In genomic region chr11:2510626-2511402, GRCh38 we compare ENCODE assay signal across 11 cellular contexts.
DNase-seq lines count a peak whose midpoint lies in the region; ATAC-seq, FAIRE-seq and TF ChIP-seq lines count a peak whose summit lies in the region.
"Had no signal": no experiment of that assay in that cellular context is flagged by ENCODE, and none has a peak within 500 bp of the region (broad histone marks: within the 10 kb centered on the region; RNA-seq: fewer than 3 reads in every experiment).

No MANE protein-coding gene starts in this region.

- peak; percentile 44 for DNase-seq in activated CD8-positive, alpha-beta memory T cell treated with anti-CD3 and anti-CD28 coated beads for 24 hours
- DNase-seq in activated CD8-positive, alpha-beta memory T cell treated with anti-CD3 and anti-CD28 coated beads, Interleukin-2, amount 50 U/mL, for 4 hours = no peak
- peak in 3 of 4 experiments; percentile 1 to 6 (median 4) for DNase-seq in K562 (ENCODE audit: extremely low read depth in 1 of 4, low spot score in 3 of 4)
- peak; percentile 65 for DNase-seq in kidney
- peak in 1 of 2 donors; percentile 50 for DNase-seq in suprapubic skin (ENCODE audit: low spot score in 2 of 2)
- DNase-seq in stimulated activated naive CD4-positive, alpha-beta T cell (lab: John Stamatoyannopoulos, UW) = no peak
- no peak for DNase-seq in ACHN
- DNase-seq: hypothalamus, NCI-H345 had no signal

- no peaks in the 10 kb centered on the region for H3K9me1 ChIP-seq in K562 (ENCODE audit: control insufficient read depth, insufficient read depth, low read length)

- FAIRE-seq in K562 (lab: Jason Lieb, UNC) = no peak
- FAIRE-seq in kidney (lab: Jason Lieb, UNC) = no peak
- FAIRE-seq: endometrium had no signal

- TF ChIP-seq RAD21 in K562 (CRISPR knock-in tag; conservative IDR thresholded peaks at IDR 0.05 in 1 of 2, IDR thresholded peaks at IDR 0.05 in 1 of 2) = no peak

- no peak overlapping the region for H2AFZ ChIP-seq in K562 (ENCODE audit: low read depth, low read length)

- H4K20me1 ChIP-seq in K562 (replicated peaks; ENCODE audit: control insufficient read depth, insufficient read depth, low read length) = peaks cover 9% of the 10 kb centered on the region; the same call in 1 of the 2 replicates

- H3K9ac ChIP-seq in K562 (ENCODE audit: insufficient read depth in 1 of 2, low read depth in 2 of 2, low read length in 2 of 2) (no peak overlapping the region; a peak in 1 of 4 replicates), kidney (ENCODE audit: low read length in 2 of 2) (no peak overlapping the region)

- no peaks in the 10 kb centered on the region for H3K9me3 ChIP-seq in K562 (replicated peaks; ENCODE audit: control insufficient read depth, insufficient read depth, low read depth, low read length)
- H3K9me3 ChIP-seq in kidney (ENCODE audit: control insufficient read depth in 1 of 2, low read length in 2 of 2) = no peaks in the 10 kb centered on the region
- no peaks in the 10 kb centered on the region for H3K9me3 ChIP-seq in suprapubic skin

- H3K4me1 ChIP-seq in K562 (replicated peaks in 1 of 2; ENCODE audit: control insufficient read depth in 2 of 2, insufficient read depth in 2 of 2, low read length in 2 of 2) (peaks cover 0 to 15% of the 10 kb centered on the region in 2 experiments; a peak in 2 of 5 replicates), kidney (ENCODE audit: control insufficient read depth in 1 of 2, insufficient read depth in 1 of 2, low read depth in 1 of 2, low read length in 2 of 2) (peaks cover 0 to 17% of the 10 kb centered on the region in 2 donors), suprapubic skin (peaks cover 9% of the 10 kb centered on the region)

- CTCF ChIA-PET in K562 (lab: Yijun Ruan, JAX; ENCODE audit: low intra/inter-chr PET ratio) = no interaction called here

- H3K79me2 ChIP-seq in K562 (ENCODE audit: control insufficient read depth, insufficient read depth, low read length) = no peaks in the 10 kb centered on the region

- no TSS peak for BruUV-seq in K562 (replicated peaks; lab: Mats Ljungman, UMichigan)

- intact Hi-C loops in K562 (cut with micrococcal nuclease) = no loop called here
- intact Hi-C loops in kidney (cut with DNase I) = no loop called here

- TF ChIP-seq POLR2A in K562 (conservative IDR thresholded peaks at IDR 0.05) (no peak), suprapubic skin (IDR thresholded peaks at IDR 0.05) (no peak)

- TF ChIP-seq EP300 in K562 (IDR thresholded peaks at IDR 0.05; ENCODE audit: low read length) (no peak), suprapubic skin (IDR thresholded peaks at IDR 0.05) (no peak)

- H3K4me3 ChIP-seq in K562 (no peak overlapping the region), kidney (ENCODE audit: low read length in 2 of 2) (no peak overlapping the region), suprapubic skin (no peak overlapping the region)

- ATAC-seq in K562 (no peak), GM21381 (IDR thresholded peaks at IDR 0.05; ENCODE audit: unreplicated experiment) (no peak)

- POLR2A ChIA-PET in K562 (lab: Yijun Ruan, JAX) = interaction anchor here (0.6 kb wide), 1 partner anchor 379 kb away, joined by 4 read pairs; no protein-coding TSS in a partner anchor

- WGBS in K562 (ENCODE audit: insufficient coverage, low coverage, missing lambda C conversion rate) = 6% methylated on average over 13 of the region's 16 CpGs
- WGBS in suprapubic skin = 53% methylated on average over 16 of the region's 16 CpGs

- TF ChIP-seq CTCF in K562 (IDR thresholded peaks at IDR 0.05 in 2 of 3, conservative IDR thresholded peaks at IDR 0.05 in 1 of 3; ENCODE audit: insufficient read depth in 2 of 3, low read depth in 1 of 3, low read length in 3 of 3) = no peak
- no peak for TF ChIP-seq CTCF in kidney (IDR thresholded peaks at IDR 0.05; ENCODE audit: borderline replicate concordance, extremely low read depth, insufficient read depth)
- no peak for TF ChIP-seq CTCF in suprapubic skin (IDR thresholded peaks at IDR 0.05)

- in situ Hi-C loops in K562 (cut with MboI) = loop anchor here (10.0 kb wide), 1 partner anchor 306 kb away; no protein-coding TSS in a partner anchor
- in situ Hi-C loops in ACHN (cut with HindIII; ENCODE audit: low pct_ligation_motif_present, low pct_unique_long_range_greater_than_20kb, low sequenced_read_pairs) = no loop called here

- no peak overlapping the region for H3K27ac ChIP-seq in K562 (ENCODE audit: extremely low read depth, low read depth, low read length)
- H3K27ac ChIP-seq in kidney (ENCODE audit: low read depth in 2 of 2, low read length in 2 of 2) = peak overlapping the region; percentile 26 to 63
- peak overlapping the region; percentile 14 for H3K27ac ChIP-seq in suprapubic skin

- no peaks in the 10 kb centered on the region for H3K36me3 ChIP-seq in K562 (ENCODE audit: control insufficient read depth, insufficient read depth, low read length)
- H3K36me3 ChIP-seq in kidney (ENCODE audit: control insufficient read depth in 1 of 2, insufficient read depth in 2 of 2, low read length in 2 of 2) = no peaks in the 10 kb centered on the region
- no peaks in the 10 kb centered on the region for H3K36me3 ChIP-seq in suprapubic skin

- peaks cover 8 to 86% of the 10 kb centered on the region in 2 experiments for H3K27me3 ChIP-seq in K562 (ENCODE audit: control insufficient read depth in 2 of 2, insufficient read depth in 2 of 2, low read length in 2 of 2)
- no peaks in the 10 kb centered on the region for H3K27me3 ChIP-seq in suprapubic skin

- no peak overlapping the region for H3K4me2 ChIP-seq in K562 (ENCODE audit: insufficient read depth, low read length)

TF ChIP-seq in K562, 482 proteins besides CTCF, POLR2A, EP300 and RAD21 (continues in another document):
- TF ChIP-seq, protein P1, sequence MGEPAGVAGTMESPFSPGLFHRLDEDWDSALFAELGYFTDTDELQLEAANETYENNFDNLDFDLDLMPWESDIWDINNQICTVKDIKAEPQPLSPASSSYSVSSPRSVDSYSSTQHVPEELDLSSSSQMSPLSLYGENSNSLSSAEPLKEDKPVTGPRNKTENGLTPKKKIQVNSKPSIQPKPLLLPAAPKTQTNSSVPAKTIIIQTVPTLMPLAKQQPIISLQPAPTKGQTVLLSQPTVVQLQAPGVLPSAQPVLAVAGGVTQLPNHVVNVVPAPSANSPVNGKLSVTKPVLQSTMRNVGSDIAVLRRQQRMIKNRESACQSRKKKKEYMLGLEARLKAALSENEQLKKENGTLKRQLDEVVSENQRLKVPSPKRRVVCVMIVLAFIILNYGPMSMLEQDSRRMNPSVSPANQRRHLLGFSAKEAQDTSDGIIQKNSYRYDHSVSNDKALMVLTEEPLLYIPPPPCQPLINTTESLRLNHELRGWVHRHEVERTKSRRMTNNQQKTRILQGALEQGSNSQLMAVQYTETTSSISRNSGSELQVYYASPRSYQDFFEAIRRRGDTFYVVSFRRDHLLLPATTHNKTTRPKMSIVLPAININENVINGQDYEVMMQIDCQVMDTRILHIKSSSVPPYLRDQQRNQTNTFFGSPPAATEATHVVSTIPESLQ (CRISPR knock-in tag; IDR thresholded peaks at IDR 0.05) = no peak
- TF ChIP-seq CBX8 (IDR thresholded peaks at IDR 0.05; ENCODE audit: borderline replicate concordance, extremely low read depth, low read depth, low read length, poor library complexity, severe bottlenecking) = no peak
- no peak for TF ChIP-seq POLR3A (IDR thresholded peaks at IDR 0.05; ENCODE audit: borderline replicate concordance, extremely low read depth, insufficient read depth, insufficient read length)
- no peak for TF ChIP-seq ASH1L (IDR thresholded peaks at IDR 0.05; ENCODE audit: borderline replicate concordance, low read depth, partially characterized antibody)

Comparison
In these comparisons a context has a peak if more than half of its experiments do, and no peak if none do; other contexts are left out.
1. DNase-seq: peak in activated CD8-positive, alpha-beta memory T cell treated with anti-CD3 and anti-CD28 coated beads for 24 hours (single experiment), K562 (3 of 4) and kidney (single experiment); none in activated CD8-positive, alpha-beta memory T cell treated with anti-CD3 and anti-CD28 coated beads, Interleukin-2, amount 50 U/mL, for 4 hours (single experiment), stimulated activated naive CD4-positive, alpha-beta T cell (0 of 6) and ACHN (single experiment).